ENCODE assay signal across 33 cellular contexts in genomic region chr6:145468534-145468933, GRCh38.
"Had no signal": no experiment of that assay in that cellular context is flagged by ENCODE, and none has a peak within 500 bp of the region (broad histone marks: within the 10 kb centered on the region; RNA-seq: fewer than 3 reads in every experiment).

No MANE protein-coding gene starts in this region.

- H3K9me3 ChIP-seq: MG63 had no signal

- DNase-seq: Karpas-422, MG63, MM.1S, MV-4-11, NCI-H1048, NCI-H1092, NCI-H1092 treated with DMSO at 0.1 percent for 48 hours, NCI-H1105, NCI-H1105 treated with DMSO at 0.1 percent for 48 hours, NCI-H1417, NCI-H1417 treated with DMSO at 0.1 percent for 48 hours, NCI-H1436, NCI-H1436 treated with DMSO at 0.1 percent for 48 hours, NCI-H146, NCI-H1694, NCI-H1694 treated with DMSO at 0.1 percent for 48 hours, NCI-H187, NCI-H187 treated with DMSO at 0.1 percent for 48 hours, NCI-H1930, NCI-H2029, NCI-H2029 treated with DMSO at 0.1 percent for 48 hours, NCI-H2081, NCI-H2081 treated with DMSO at 0.1 percent for 48 hours, NCI-H2107, NCI-H2171, NCI-H2171 treated with DMSO at 0.1 percent for 48 hours, NCI-H2227 treated with DMSO at 0.1 percent for 48 hours, NCI-H226, NCI-H345, NCI-H446, NCI-H446 treated with DMSO at 0.1 percent for 48 hours, NCI-H510A, NCI-H510A treated with DMSO at 0.1 percent for 48 hours had no signal

- H3K27me3 ChIP-seq: MG63 had no signal

- H3K4me3 ChIP-seq: MG63 had no signal

- H3K36me3 ChIP-seq: MG63 had no signal
